In genomic region chr9:9679433-9679832, GRCh38 we compare ENCODE assay signal across 24 cellular contexts.
"Had no signal": no experiment of that assay in that cellular context is flagged by ENCODE, and none has a peak within 500 bp of the region (broad histone marks: within the 10 kb centered on the region; RNA-seq: fewer than 3 reads in every experiment).

No MANE protein-coding gene starts in this region.

- H3K9me3 ChIP-seq: colonic mucosa, esophagus squamous epithelium, gastrocnemius medialis, left lung, lower lobe of right lung, mucosa of descending colon had no signal

- H3K4me3 ChIP-seq: colonic mucosa, esophagus squamous epithelium, gastrocnemius medialis, heart right ventricle, left lung, lower lobe of right lung, mucosa of descending colon had no signal

- H3K27ac Mint-ChIP-seq: dendritic cell treated with granulocyte-macrophage colony-stimulating factor and Interleukin-4, amounts not matched to agents 40 ng/mL and 50 ng/mL, for 4 days; effector memory CD8-positive, alpha-beta T cell; endodermal cell; mesothelial cell of epicardium had no signal

- H3K27me3 ChIP-seq: colonic mucosa, esophagus squamous epithelium, gastrocnemius medialis, heart right ventricle, left lung had no signal

- H3K4me1 ChIP-seq: colonic mucosa, esophagus squamous epithelium, gastrocnemius medialis, heart right ventricle, left lung, lower lobe of right lung had no signal

- H3K4me3 Mint-ChIP-seq: dendritic cell treated with granulocyte-macrophage colony-stimulating factor and Interleukin-4, amounts not matched to agents 40 ng/mL and 50 ng/mL, for 4 days; effector memory CD8-positive, alpha-beta T cell; endodermal cell; mesothelial cell of epicardium had no signal

- H3K36me3 ChIP-seq: colonic mucosa, esophagus squamous epithelium, gastrocnemius medialis, heart right ventricle, left lung, lower lobe of right lung had no signal

- H3K9me3 Mint-ChIP-seq: dendritic cell treated with granulocyte-macrophage colony-stimulating factor and Interleukin-4, amounts not matched to agents 40 ng/mL and 50 ng/mL, for 4 days; effector memory CD8-positive, alpha-beta T cell; endodermal cell had no signal

- ATAC-seq: effector memory CD8-positive, alpha-beta T cell; esophagus mucosa; gastrocnemius medialis; heart right ventricle; left colon; left lung; left ventricle myocardium superior; lower lobe of right lung; mucosa of descending colon had no signal

- DNase-seq: colonic mucosa; cortex of kidney; effector CD8-positive, alpha-beta T cell; effector memory CD8-positive, alpha-beta T cell; endodermal cell; erythroblast; esophagus squamous epithelium; foreskin fibroblast; foreskin melanocyte; gastrocnemius medialis; glutamatergic neuron; head of caudate nucleus; heart right ventricle; hippocampal formation; left colon; left lung; left ventricle myocardium superior; lower lobe of right lung; mesenchymal stem cell; mucosa of descending colon had no signal

- H3K27me3 Mint-ChIP-seq: dendritic cell treated with granulocyte-macrophage colony-stimulating factor and Interleukin-4, amounts not matched to agents 40 ng/mL and 50 ng/mL, for 4 days; effector memory CD8-positive, alpha-beta T cell had no signal

- H3K36me3 Mint-ChIP-seq: mesothelial cell of epicardium had no signal

- H3K27ac ChIP-seq: colonic mucosa, epithelial cell of prostate, esophagus squamous epithelium, gastrocnemius medialis, heart right ventricle, left lung, lower lobe of right lung had no signal
